21 cellular contexts compared by ENCODE assay signal in genomic region chr2:1455466-1455865, GRCh38. TPM values are rescaled to one million over a fixed set of nuclear protein-coding genes. Genes with fewer than 3 reads are reported as not detected.
DNase-seq lines count a peak whose midpoint lies in the region; ATAC-seq and TF ChIP-seq lines count a peak whose summit lies in the region.
"Had no signal": no experiment of that assay in that cellular context is flagged by ENCODE, and none has a peak within 500 bp of the region (broad histone marks: within the 10 kb centered on the region; RNA-seq: fewer than 3 reads in every experiment).

No MANE protein-coding gene starts in this region.

- H3K27me3 ChIP-seq in smooth muscle cell (ENCODE audit: low read depth) (no peaks in the 10 kb centered on the region), BE2C (no peaks in the 10 kb centered on the region)
- H3K27me3 ChIP-seq: adrenal gland had no signal

- DNase-seq in AG04449 (ENCODE audit: low read depth, low spot score): peak; percentile 3
- peak; percentile 31 for DNase-seq in GM03348 (ENCODE audit: low spot score)
- peak; percentile 99 for DNase-seq in RPMI7951 (ENCODE audit: low read depth)
- DNase-seq in glutamatergic neuron: no peak
- DNase-seq in smooth muscle cell (lab: John Stamatoyannopoulos, UW; ENCODE audit: unreplicated experiment): no peak
- DNase-seq in BE2C: no peak
- DNase-seq: activated CD8-positive, alpha-beta memory T cell treated with anti-CD3 and anti-CD28 coated beads for 24 hours; adrenal gland; endodermal cell; GDM1; naive thymus-derived CD8-positive, alpha-beta T cell; NCI-H2029 treated with DMSO at 0.1 percent for 48 hours; NCI-H748 treated with DMSO at 0.1 percent for 48 hours; stimulated activated naive CD8-positive, alpha-beta T cell treated with anti-CD3 and anti-CD28 coated beads, Interleukin-15, amount 100 ng/mL, for 72 hours had no signal

- no peak for ATAC-seq in HG02885 (IDR thresholded peaks at IDR 0.05; ENCODE audit: poor library complexity, unreplicated experiment)
- no peak for ATAC-seq in GM21619 (IDR thresholded peaks at IDR 0.05; ENCODE audit: unreplicated experiment)
- ATAC-seq: HCT116; naive thymus-derived CD8-positive, alpha-beta T cell; Panc1; stimulated activated naive CD8-positive, alpha-beta T cell treated with anti-CD3 and anti-CD28 coated beads, Interleukin-15, amount 100 ng/mL, for 72 hours had no signal

- CTCF ChIA-PET in AG04449 (lab: Yijun Ruan, JAX): no interaction called here

- H3K27me3 Mint-ChIP-seq in glutamatergic neuron (ENCODE audit: unreplicated experiment): no peaks in the 10 kb centered on the region

- peak overlapping the region; percentile 9 for H3K27ac Mint-ChIP-seq in glutamatergic neuron (ENCODE audit: unreplicated experiment)
- H3K27ac Mint-ChIP-seq: endodermal cell; naive thymus-derived CD8-positive, alpha-beta T cell; stimulated activated naive CD8-positive, alpha-beta T cell treated with anti-CD3 and anti-CD28 coated beads, Interleukin-15, amount 100 ng/mL, for 72 hours had no signal

- no peaks in the 10 kb centered on the region for H3K79me2 ChIP-seq in smooth muscle cell (ENCODE audit: low read depth)

- H3K36me3 ChIP-seq in smooth muscle cell (ENCODE audit: low read depth) (no peaks in the 10 kb centered on the region), BE2C (no peaks in the 10 kb centered on the region)
- H3K36me3 ChIP-seq: adrenal gland had no signal

- H4K20me1 ChIP-seq in smooth muscle cell (ENCODE audit: low read depth): no peaks in the 10 kb centered on the region

- POLR2A ChIA-PET in AG04449 (lab: Yijun Ruan, JAX): no interaction called here

- H3K4me1 Mint-ChIP-seq in glutamatergic neuron (ENCODE audit: low read depth, unreplicated experiment): peaks cover 10% of the 10 kb centered on the region
- H3K4me1 Mint-ChIP-seq: endodermal cell; stimulated activated naive CD8-positive, alpha-beta T cell treated with anti-CD3 and anti-CD28 coated beads, Interleukin-15, amount 100 ng/mL, for 72 hours had no signal

- peaks cover 3% of the 10 kb centered on the region for H3K9me3 Mint-ChIP-seq in glutamatergic neuron (ENCODE audit: unreplicated experiment)
- H3K9me3 Mint-ChIP-seq: endodermal cell; naive thymus-derived CD8-positive, alpha-beta T cell had no signal

- H3F3A ChIP-seq in smooth muscle cell (ENCODE audit: low read depth): no peaks in the 10 kb centered on the region

- no peak overlapping the region for H3K4me3 Mint-ChIP-seq in glutamatergic neuron (ENCODE audit: unreplicated experiment)
- H3K4me3 Mint-ChIP-seq: endodermal cell; naive thymus-derived CD8-positive, alpha-beta T cell; stimulated activated naive CD8-positive, alpha-beta T cell treated with anti-CD3 and anti-CD28 coated beads, Interleukin-15, amount 100 ng/mL, for 72 hours had no signal

- no peak overlapping the region for H3K27ac ChIP-seq in smooth muscle cell (ENCODE audit: low read depth)
- H3K27ac ChIP-seq: adrenal gland had no signal

- no peak overlapping the region for H3K9ac ChIP-seq in smooth muscle cell (ENCODE audit: low read depth)

- H3K4me2 ChIP-seq in smooth muscle cell: no peak overlapping the region

- H2AFZ ChIP-seq in smooth muscle cell (ENCODE audit: low read depth): no peak overlapping the region

- no peak for TF ChIP-seq CTCF in AG04449 (IDR thresholded peaks at IDR 0.05; ENCODE audit: insufficient read depth, low read length, missing control alignments)
- no peak for TF ChIP-seq CTCF in glutamatergic neuron (IDR thresholded peaks at IDR 0.05; ENCODE audit: partially characterized antibody, unreplicated experiment)
- no peak for TF ChIP-seq CTCF in smooth muscle cell (IDR thresholded peaks at IDR 0.05; ENCODE audit: borderline replicate concordance, insufficient read depth, poor library complexity, severe bottlenecking)
- no peak for TF ChIP-seq CTCF in BE2C (IDR thresholded peaks at IDR 0.05; ENCODE audit: low read depth, low read length)

- no peak overlapping the region for H3K4me3 ChIP-seq in AG04449 (ENCODE audit: low read depth, low read length)
- H3K4me3 ChIP-seq in smooth muscle cell: no peak overlapping the region
- H3K4me3 ChIP-seq in BE2C (ENCODE audit: low read depth, low read length): no peak overlapping the region
- H3K4me3 ChIP-seq: adrenal gland had no signal

- H3K36me3 Mint-ChIP-seq in glutamatergic neuron (ENCODE audit: unreplicated experiment): no peaks in the 10 kb centered on the region
- H3K36me3 Mint-ChIP-seq: naive thymus-derived CD8-positive, alpha-beta T cell had no signal

- 37% methylated on average over 6 of the region's 6 CpGs for WGBS in smooth muscle cell (ENCODE audit: low lambda C conversion rate)

- no peaks in the 10 kb centered on the region for H3K9me3 ChIP-seq in smooth muscle cell (replicated peaks; ENCODE audit: low read depth)
- H3K9me3 ChIP-seq in BE2C: no peaks in the 10 kb centered on the region
- H3K9me3 ChIP-seq: adrenal gland had no signal

- H3K4me1 ChIP-seq in smooth muscle cell (ENCODE audit: low read depth) (no peaks in the 10 kb centered on the region), BE2C (no peaks in the 10 kb centered on the region)
- H3K4me1 ChIP-seq: adrenal gland had no signal

RNA-seq across cellular contexts. Expression of gene TPO, which starts 42.2 kb away (rescaled TPM):
- total RNA-seq in RPMI7951 (2014; rRNA removed; shearing (Covaris generic)): not detected in 2 replicates
- total RNA-seq in glutamatergic neuron (ENCODE audit: unreplicated experiment): not detected
- total RNA-seq in smooth muscle cell: not detected in 2 replicates
- polyA plus RNA-seq in smooth muscle cell: 0.54 TPM in 1 of 2 replicates, not detected in the other
- 0.20 TPM for polyA plus RNA-seq in BE2C (2012; ENCODE audit: insufficient read depth, insufficient read length, low read depth)
- total RNA-seq: chondrocyte; endodermal cell; naive thymus-derived CD8-positive, alpha-beta T cell; pulmonary artery endothelial cell had no signal
- polyA plus RNA-seq: AG04450; naive thymus-derived CD8-positive, alpha-beta T cell had no signal

Comparison
In these comparisons a context has a peak if more than half of its experiments do, and no peak if none do; other contexts are left out.
1. DNase-seq: peak in AG04449 (single experiment), GM03348 (single experiment) and RPMI7951 (single experiment); none in glutamatergic neuron (single experiment), smooth muscle cell (single experiment) and BE2C (single experiment).